Comparison of ENCODE assay signal across 30 cellular contexts in the genomic region with DNA sequence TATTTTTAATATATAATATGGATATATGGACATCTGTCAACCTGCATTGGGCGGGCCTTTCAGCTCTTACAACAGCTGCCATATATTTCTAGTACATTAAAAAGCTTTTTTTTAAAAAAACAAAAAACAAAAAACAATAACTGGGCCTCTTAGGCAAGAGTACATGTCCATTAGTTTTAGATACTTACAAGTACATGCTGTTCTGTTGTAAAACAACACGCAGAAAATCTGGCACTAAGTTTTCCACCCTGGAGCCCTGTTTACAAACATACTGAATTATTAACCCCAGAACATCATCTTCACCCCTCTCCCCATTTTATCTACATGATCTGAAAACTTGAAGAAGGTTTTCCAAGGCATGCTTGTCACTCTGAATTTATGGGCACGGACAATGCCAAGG. TPM values are rescaled to one million over a fixed set of nuclear protein-coding genes. Genes with fewer than 3 reads are reported as not detected.
"Had no signal": no experiment of that assay in that cellular context is flagged by ENCODE, and none has a peak within 500 bp of the region (broad histone marks: within the 10 kb centered on the region; RNA-seq: fewer than 3 reads in every experiment).

No MANE protein-coding gene starts in this region.

- H3K4me3 Mint-ChIP-seq: activated CD8-positive, alpha-beta T cell treated with anti-CD3 and anti-CD28 coated beads, Interleukin-2, amount 10 ng/mL, durations not matched to agents 7 days and 5 days; activated naive CD4-positive, alpha-beta T cell treated with anti-CD3 and anti-CD28 coated beads, Interleukin-2, amount 50 U/mL, for 24 hours; activated T-helper 1 cell treated with anti-CD3 and anti-CD28 coated beads, Interleukin-12 subunit alpha, Interleukin-12 subunit beta, Interleukin-2, Interleukin-4 antibody, amounts not matched to agents 30 ng/mL and 10 ng/mL and 1 ng/mL, durations not matched to agents 14 hours and 24 hours and 36 hours; T-helper 1 cell treated with Interleukin-12 subunit alpha and Interleukin-12 subunit beta and Interleukin-4 antibody, amounts not matched to agents 30 μg/mL and 1 μg/mL, for 36 hours; WTC11 had no signal

- DNase-seq: activated CD4-positive, alpha-beta T cell treated with anti-CD3 and anti-CD28 coated beads for 48 hours; activated CD4-positive, alpha-beta T cell treated with anti-CD3 and anti-CD28 coated beads, Interleukin-2, amount 50 U/mL, for 4 hours; activated CD4-positive, CD25-positive, alpha-beta regulatory T cell treated with anti-CD3 and anti-CD28 coated beads, Interleukin-2, amount 50 U/mL, for 72 hours; activated CD8-positive, alpha-beta memory T cell treated with anti-CD3 and anti-CD28 coated beads, Interleukin-2, amount 50 U/mL, for 48 hours; activated CD8-positive, alpha-beta T cell treated with anti-CD3 and anti-CD28 coated beads, Interleukin-2, amount 10 ng/mL, durations not matched to agents 7 days and 5 days; activated effector memory CD4-positive, alpha-beta T cell treated with Interleukin-2 at 50 U/mL for 16 hours; activated naive CD4-positive, alpha-beta T cell; activated T-cell treated with anti-CD3 and anti-CD28 coated beads, Interleukin-2, amount 50 U/mL, for 1 hour; amniotic stem cell; body of pancreas; NCI-H1092; NCI-H1417; NCI-H2029 treated with DMSO at 0.1 percent for 48 hours; NCI-H345; NCI-H510A; NCI-H69; NK-92 treated with Interleukin-12 subunit alpha and Interleukin-12 subunit beta, amount 100 ng/mL, for 24 hours; OCI-M1; RPMI8226; SHP77 had no signal

- H3K4me3 ChIP-seq: ascending aorta, body of pancreas, SJSA1 had no signal

- H3K4me1 Mint-ChIP-seq: activated naive CD4-positive, alpha-beta T cell treated with anti-CD3 and anti-CD28 coated beads, Interleukin-2, amount 50 U/mL, for 24 hours had no signal

- H3K36me3 ChIP-seq: ascending aorta, SJSA1 had no signal

- H3K27me3 Mint-ChIP-seq: activated naive CD4-positive, alpha-beta T cell treated with anti-CD3 and anti-CD28 coated beads, Interleukin-2, amount 50 U/mL, for 24 hours had no signal

- H3K4me1 ChIP-seq: ascending aorta, body of pancreas, SJSA1 had no signal

- ATAC-seq: activated CD8-positive, alpha-beta T cell treated with anti-CD3 and anti-CD28 coated beads, Interleukin-2, amount 10 ng/mL, durations not matched to agents 7 days and 5 days; body of pancreas; HepG2; Panc1; WTC11 had no signal

- H3K27ac ChIP-seq: ascending aorta, body of pancreas, KMS-11, SJSA1 had no signal

- H3K27ac Mint-ChIP-seq: activated CD8-positive, alpha-beta T cell treated with anti-CD3 and anti-CD28 coated beads, Interleukin-2, amount 10 ng/mL, durations not matched to agents 7 days and 5 days; activated naive CD4-positive, alpha-beta T cell treated with anti-CD3 and anti-CD28 coated beads, Interleukin-2, amount 50 U/mL, for 24 hours; activated T-helper 1 cell treated with anti-CD3 and anti-CD28 coated beads, Interleukin-12 subunit alpha, Interleukin-12 subunit beta, Interleukin-2, Interleukin-4 antibody, amounts not matched to agents 30 ng/mL and 10 ng/mL and 1 ng/mL, durations not matched to agents 14 hours and 24 hours and 36 hours; T-helper 1 cell treated with Interleukin-12 subunit alpha and Interleukin-12 subunit beta and Interleukin-4 antibody, amounts not matched to agents 30 μg/mL and 1 μg/mL, for 36 hours; WTC11 had no signal

- H3K9me3 Mint-ChIP-seq: activated naive CD4-positive, alpha-beta T cell treated with anti-CD3 and anti-CD28 coated beads, Interleukin-2, amount 50 U/mL, for 24 hours; activated T-helper 1 cell treated with anti-CD3 and anti-CD28 coated beads, Interleukin-12 subunit alpha, Interleukin-12 subunit beta, Interleukin-2, Interleukin-4 antibody, amounts not matched to agents 30 ng/mL and 10 ng/mL and 1 ng/mL, durations not matched to agents 14 hours and 24 hours and 36 hours; T-helper 1 cell treated with Interleukin-12 subunit alpha and Interleukin-12 subunit beta and Interleukin-4 antibody, amounts not matched to agents 30 μg/mL and 1 μg/mL, for 36 hours had no signal

- H3K9me3 ChIP-seq: ascending aorta, body of pancreas, SJSA1 had no signal

- H3K27me3 ChIP-seq: ascending aorta, body of pancreas, SJSA1 had no signal

- H3K36me3 Mint-ChIP-seq: activated naive CD4-positive, alpha-beta T cell treated with anti-CD3 and anti-CD28 coated beads, Interleukin-2, amount 50 U/mL, for 24 hours had no signal

RNA-seq across cellular contexts. Expression of a gene that starts 29.8 kb away (rescaled TPM):
- total RNA-seq: activated CD8-positive, alpha-beta T cell treated with anti-CD3 and anti-CD28 coated beads, Interleukin-2, amount 10 ng/mL, durations not matched to agents 7 days and 5 days; HepG2; MCF 10A had no signal
- polyA plus RNA-seq: HepG2 had no signal
